In the genomic region with DNA sequence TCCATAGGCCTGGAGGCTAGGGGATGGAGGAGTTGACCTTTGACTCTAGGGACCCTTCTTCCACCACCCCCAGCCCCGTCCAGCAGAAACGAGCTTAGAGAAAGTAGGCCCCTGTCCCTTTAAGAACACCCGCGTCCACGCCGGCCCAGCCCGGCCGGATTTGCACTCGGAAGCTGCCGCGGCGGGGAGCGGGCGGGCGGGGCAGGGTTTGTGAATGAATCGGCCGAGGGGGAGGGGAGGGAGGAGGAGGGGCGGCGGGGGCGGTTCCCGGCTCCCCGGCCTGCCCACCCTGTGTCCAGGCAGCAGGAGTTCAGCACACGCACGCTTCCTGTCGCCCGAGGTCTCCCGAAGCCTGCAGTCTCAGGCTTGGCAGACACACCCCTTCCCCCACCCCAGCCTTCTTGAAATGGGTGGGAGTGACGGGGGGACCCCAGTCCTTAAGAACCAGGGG, we compare ENCODE assay signal across 9 cellular contexts. TPM values are rescaled to one million over a fixed set of nuclear protein-coding genes. Genes with fewer than 3 reads are reported as not detected.
DNase-seq lines count a peak whose midpoint lies in the region; ATAC-seq and TF ChIP-seq lines count a peak whose summit lies in the region.
"Had no signal": no experiment of that assay in that cellular context is flagged by ENCODE, and none has a peak within 500 bp of the region (broad histone marks: within the 10 kb centered on the region; RNA-seq: fewer than 3 reads in every experiment).

No MANE protein-coding gene starts in this region.

- no peak overlapping the region for H3K27ac ChIP-seq in ACC112 (ENCODE audit: low read depth, low read length)
- no peak overlapping the region for H3K27ac ChIP-seq in HEK293 (ENCODE audit: extremely low read depth, low read depth, low read length)
- no peak overlapping the region for H3K27ac ChIP-seq in CD4-positive, alpha-beta memory T cell (ENCODE audit: low read depth, low read length)

- intact Hi-C loops in CD4-positive, alpha-beta memory T cell (cut with micrococcal nuclease): no loop called here

- H2AFZ ChIP-seq in ACC112 (ENCODE audit: low read length, unreplicated experiment): peak overlapping the region; percentile 14

- H3K9me3 ChIP-seq in HEK293 (ENCODE audit: control insufficient read depth, insufficient read depth, low read depth, low read length) (no peaks in the 10 kb centered on the region), iPS-18c (ENCODE audit: control insufficient read depth, insufficient read depth, low read length) (no peaks in the 10 kb centered on the region)
- no peaks in the 10 kb centered on the region for H3K9me3 ChIP-seq in CD4-positive, alpha-beta memory T cell (ENCODE audit: control insufficient read depth in 1 of 2, low read length in 2 of 2)

- no peaks in the 10 kb centered on the region for H3K79me2 ChIP-seq in ACC112 (ENCODE audit: control insufficient read depth, insufficient read depth, low read length, unreplicated experiment)

- POLR2A ChIA-PET in HEK293 (lab: Yijun Ruan, JAX) (no interaction called here), WTC11 (lab: Charles Lee) (interaction anchor here (0.6 kb wide), 1 partner anchor 370 kb away, joined by 9 read pairs; no protein-coding TSS in a partner anchor), GM10248 (lab: Yijun Ruan, JAX) (no interaction called here)
- POLR2A ChIA-PET in CD4-positive, alpha-beta memory T cell (lab: Charles Lee; ENCODE audit: partially characterized antibody): no interaction called here

- H3K36me3 Mint-ChIP-seq in WTC11: peaks cover 3% of the 10 kb centered on the region; the same call in 1 of the 2 replicates
- no peaks in the 10 kb centered on the region for H3K36me3 Mint-ChIP-seq in activated T-cell treated with anti-CD3 and anti-CD28 coated beads, Interleukin-2, amount 50 U/mL, for 4 hours (ENCODE audit: insufficient read depth)
- H3K36me3 Mint-ChIP-seq in CD4-positive, alpha-beta memory T cell: peaks cover 0 to 4% of the 10 kb centered on the region in 2 donors
- H3K36me3 Mint-ChIP-seq: activated naive CD8-positive, alpha-beta T cell had no signal

- H3K27ac Mint-ChIP-seq in WTC11: peak overlapping the region; percentile 93; the same call in 1 of the 2 replicates
- no peak overlapping the region for H3K27ac Mint-ChIP-seq in CD4-positive, alpha-beta memory T cell
- H3K27ac Mint-ChIP-seq: activated naive CD8-positive, alpha-beta T cell had no signal

- peak; percentile 13 for ATAC-seq in WTC11
- no peak for ATAC-seq in activated T-cell treated with anti-CD3 and anti-CD28 coated beads, Interleukin-2, amount 50 U/mL, for 4 hours

- peaks cover 19% of the 10 kb centered on the region for H3K4me1 Mint-ChIP-seq in WTC11
- H3K4me1 Mint-ChIP-seq in activated T-cell treated with anti-CD3 and anti-CD28 coated beads, Interleukin-2, amount 50 U/mL, for 4 hours (ENCODE audit: low read depth): peaks cover 13% of the 10 kb centered on the region
- H3K4me1 Mint-ChIP-seq in CD4-positive, alpha-beta memory T cell: peaks cover 7 to 22% (median 15%) of the 10 kb centered on the region in 4 donors

- no peaks in the 10 kb centered on the region for H3K36me3 ChIP-seq in ACC112 (ENCODE audit: insufficient read depth, low read length)
- H3K36me3 ChIP-seq in HEK293 (ENCODE audit: control insufficient read depth in 2 of 2, insufficient read depth in 1 of 2, low read length in 2 of 2): no peaks in the 10 kb centered on the region
- H3K36me3 ChIP-seq in CD4-positive, alpha-beta memory T cell (ENCODE audit: insufficient read depth, low read length): no peaks in the 10 kb centered on the region

- peak; percentile 84 for DNase-seq in WTC11 (ENCODE audit: low spot score)
- no peak for DNase-seq in activated T-cell treated with anti-CD3 and anti-CD28 coated beads, Interleukin-2, amount 50 U/mL, for 4 hours
- no peak for DNase-seq in CD4-positive, alpha-beta memory T cell
- no peak for DNase-seq in GM10248 (ENCODE audit: extremely low spot score)
- DNase-seq in T-helper 2 cell: no peak

- H3K9me3 Mint-ChIP-seq in WTC11: no peaks in the 10 kb centered on the region
- H3K9me3 Mint-ChIP-seq in activated T-cell treated with anti-CD3 and anti-CD28 coated beads, Interleukin-2, amount 50 U/mL, for 4 hours: peaks cover 3% of the 10 kb centered on the region
- H3K9me3 Mint-ChIP-seq in CD4-positive, alpha-beta memory T cell: peaks cover 0 to 6% (median 1%) of the 10 kb centered on the region in 8 donors

- no peaks in the 10 kb centered on the region for H3K27me3 Mint-ChIP-seq in WTC11 (ENCODE audit: low read depth)
- H3K27me3 Mint-ChIP-seq in activated T-cell treated with anti-CD3 and anti-CD28 coated beads, Interleukin-2, amount 50 U/mL, for 4 hours (ENCODE audit: low read depth): peaks cover 76% of the 10 kb centered on the region
- H3K27me3 Mint-ChIP-seq in CD4-positive, alpha-beta memory T cell: peaks cover 42 to 56% of the 10 kb centered on the region in 2 donors

- TF ChIP-seq CTCF in HEK293 (tag by site-specific recombination; IDR thresholded peaks at IDR 0.05) (no peak), WTC11 (IDR thresholded peaks at IDR 0.05) (no peak), GM10248 (IDR thresholded peaks at IDR 0.05; ENCODE audit: control extremely low read depth, extremely low read depth, low read depth, missing control alignments) (no peak)

- peak overlapping the region; percentile 99 for H3K4me3 Mint-ChIP-seq in WTC11
- H3K4me3 Mint-ChIP-seq in activated T-cell treated with anti-CD3 and anti-CD28 coated beads, Interleukin-2, amount 50 U/mL, for 4 hours: no peak overlapping the region
- peak overlapping the region in 1 of 8 donors; percentile 64 for H3K4me3 Mint-ChIP-seq in CD4-positive, alpha-beta memory T cell
- H3K4me3 Mint-ChIP-seq: activated naive CD8-positive, alpha-beta T cell had no signal

- H3K4me3 ChIP-seq in ACC112 (ENCODE audit: low read depth, low read length) (peak overlapping the region; percentile 65), HEK293 (ENCODE audit: low read depth, low read length) (no peak overlapping the region), iPS-18c (ENCODE audit: insufficient read depth, low read depth, low read length) (peak overlapping the region; percentile 69)
- H3K4me3 ChIP-seq in CD4-positive, alpha-beta memory T cell (ENCODE audit: low read length in 2 of 2): no peak overlapping the region

- CTCF ChIA-PET in HEK293 (lab: Yijun Ruan, JAX): no interaction called here
- CTCF ChIA-PET in WTC11 (lab: Charles Lee): interaction anchor here (0.9 to 1.9 kb wide), 11 partner anchors 10 to 245 kb away, joined by 3 to 16 read pairs (median 4); partner anchors contain the start of gene RPL18A
- CTCF ChIA-PET in CD4-positive, alpha-beta memory T cell (lab: Charles Lee; ENCODE audit: partially characterized antibody): no interaction called here
- CTCF ChIA-PET in GM10248 (lab: Yijun Ruan, JAX): no interaction called here

- H3K27me3 ChIP-seq in ACC112 (ENCODE audit: insufficient read depth, low read length): peaks cover 26% of the 10 kb centered on the region
- H3K27me3 ChIP-seq in CD4-positive, alpha-beta memory T cell (ENCODE audit: insufficient read depth, low read length): peaks cover 14% of the 10 kb centered on the region

- H3K4me1 ChIP-seq in ACC112 (ENCODE audit: control insufficient read depth, insufficient read depth, low read length, unreplicated experiment) (peaks cover 3% of the 10 kb centered on the region), HEK293 (ENCODE audit: control insufficient read depth, insufficient read depth, low read length) (no peaks in the 10 kb centered on the region)
- H3K4me1 ChIP-seq in CD4-positive, alpha-beta memory T cell (ENCODE audit: insufficient read depth, low read length): peaks cover 17% of the 10 kb centered on the region

TF ChIP-seq in HEK293, 187 proteins besides CTCF, POLR2A, EP300 and RAD21 (continues in another document):
- TF ChIP-seq ZNF664 (tag by site-specific recombination; IDR thresholded peaks at IDR 0.05) (no peak), EGR2 (tag by site-specific recombination; IDR thresholded peaks at IDR 0.05; ENCODE audit: low read depth) (no peak), ZNF335 (tag by site-specific recombination; conservative IDR thresholded peaks at IDR 0.05) (no peak)

TF ChIP-seq in WTC11, 78 proteins besides CTCF, POLR2A, EP300 and RAD21 (continues in another document):
- TF ChIP-seq ZNF232 (CRISPR knock-in tag; IDR thresholded peaks at IDR 0.05) (0 out of 2 replicates have a peak, but pooled peaks have one; percentile 37), ZNF423 (CRISPR knock-in tag; IDR thresholded peaks at IDR 0.05) (peak; percentile 69)
- TF ChIP-seq, protein P1, sequence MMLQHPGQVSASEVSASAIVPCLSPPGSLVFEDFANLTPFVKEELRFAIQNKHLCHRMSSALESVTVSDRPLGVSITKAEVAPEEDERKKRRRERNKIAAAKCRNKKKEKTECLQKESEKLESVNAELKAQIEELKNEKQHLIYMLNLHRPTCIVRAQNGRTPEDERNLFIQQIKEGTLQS (CRISPR knock-in tag; conservative IDR thresholded peaks at IDR 0.05): no peak
- TF ChIP-seq, protein P2, sequence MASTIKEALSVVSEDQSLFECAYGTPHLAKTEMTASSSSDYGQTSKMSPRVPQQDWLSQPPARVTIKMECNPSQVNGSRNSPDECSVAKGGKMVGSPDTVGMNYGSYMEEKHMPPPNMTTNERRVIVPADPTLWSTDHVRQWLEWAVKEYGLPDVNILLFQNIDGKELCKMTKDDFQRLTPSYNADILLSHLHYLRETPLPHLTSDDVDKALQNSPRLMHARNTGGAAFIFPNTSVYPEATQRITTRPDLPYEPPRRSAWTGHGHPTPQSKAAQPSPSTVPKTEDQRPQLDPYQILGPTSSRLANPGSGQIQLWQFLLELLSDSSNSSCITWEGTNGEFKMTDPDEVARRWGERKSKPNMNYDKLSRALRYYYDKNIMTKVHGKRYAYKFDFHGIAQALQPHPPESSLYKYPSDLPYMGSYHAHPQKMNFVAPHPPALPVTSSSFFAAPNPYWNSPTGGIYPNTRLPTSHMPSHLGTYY (CRISPR knock-in tag; IDR thresholded peaks at IDR 0.05): no peak

RNA-seq across cellular contexts. Expression of gene UNC13A, which starts 1.5 kb away (rescaled TPM):
- total RNA-seq in WTC11 (2021): 40.7 to 42.9 TPM (median 41.1 TPM) in 3 replicates
- total RNA-seq in activated T-cell treated with anti-CD3 and anti-CD28 coated beads, Interleukin-2, amount 50 U/mL, for 4 hours: under 1 TPM in 2 of 3 donors, not detected in 1; 0.08 to 0.15 TPM
- under 1 TPM; 0.06 to 0.09 TPM for total RNA-seq in CD4-positive, alpha-beta memory T cell
- not detected for polyA plus RNA-seq in CD4-positive, alpha-beta memory T cell

RNA-seq across cellular contexts. Expression of gene MAP1S, which starts 32.7 kb away (rescaled TPM):
- 115 to 124 TPM (median 120 TPM) in 3 replicates for total RNA-seq in WTC11 (2021)
- total RNA-seq in activated T-cell treated with anti-CD3 and anti-CD28 coated beads, Interleukin-2, amount 50 U/mL, for 4 hours: 10 to 100 TPM; 75.7 to 81.4 (median 79.3) TPM
- total RNA-seq in CD4-positive, alpha-beta memory T cell: 10 to 100 TPM; 59.1 to 64.9 TPM
- polyA plus RNA-seq in CD4-positive, alpha-beta memory T cell: 10 to 100 TPM in 1 of 2 donors, 1 to 10 TPM in 1; 8.2 to 48.9 TPM

Comparison
In these comparisons a context has a peak if more than half of its experiments do, and no peak if none do; other contexts are left out.
1. H3K4me3 ChIP-seq: peak in ACC112 (single experiment) and iPS-18c (single experiment); none in HEK293 (single experiment) and CD4-positive, alpha-beta memory T cell (0 of 2).
2. RNA of gene UNC13A, which starts 1.5 kb away (total RNA-seq): 40.7 to 42.9 TPM in WTC11; 0.06 to 0.09 TPM in CD4-positive, alpha-beta memory T cell and 0.08 to 0.15 TPM in activated T-cell treated with anti-CD3 and anti-CD28 coated beads, Interleukin-2, amount 50 U/mL, for 4 hours; every median in the first group is over 10 times any median in the second.